ENCODE assay signal across 9 cellular contexts in the genomic region with DNA sequence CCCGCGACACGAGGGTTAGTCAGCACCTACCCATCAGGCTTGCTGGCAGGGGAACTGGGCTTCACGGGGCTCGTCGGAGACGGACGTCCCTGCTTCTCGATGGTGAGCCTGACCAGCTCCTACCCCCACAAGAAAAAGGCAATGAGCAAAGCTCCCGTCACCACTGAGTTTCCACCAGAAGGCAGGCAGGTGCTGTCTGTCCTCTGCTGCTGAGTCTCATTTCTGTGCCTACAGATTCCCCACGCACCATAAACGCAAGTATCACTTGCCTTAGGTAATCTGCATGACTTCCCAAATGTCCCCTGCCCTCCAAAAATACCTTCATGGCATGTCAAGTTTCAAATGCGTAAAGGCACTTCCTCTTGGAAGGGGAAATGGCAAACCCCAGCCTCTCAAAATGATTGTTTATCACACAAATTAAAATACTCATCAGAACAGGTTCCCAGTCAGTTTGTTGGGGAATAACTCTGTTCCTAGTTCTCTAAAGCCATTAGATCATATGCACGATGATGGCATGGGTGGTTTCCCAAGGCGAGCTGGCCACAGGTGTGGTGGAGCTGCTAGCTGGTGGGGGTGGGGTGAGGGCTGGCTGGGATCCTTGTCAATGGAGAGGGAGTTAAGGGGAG.
A peak's percentile ranks its signal among the peaks of the same experiment; 100 is the strongest.
DNase-seq lines count a peak whose midpoint lies in the region; ATAC-seq lines count a peak whose summit lies in the region.
"Had no signal": no experiment of that assay in that cellular context is flagged by ENCODE, and none has a peak within 500 bp of the region (broad histone marks: within the 10 kb centered on the region; RNA-seq: fewer than 3 reads in every experiment).

No MANE protein-coding gene starts in this region.

- peaks cover 50% of the 10 kb centered on the region for H3K36me3 Mint-ChIP-seq in T-helper 2 cell treated with Interferon-gamma antibody and Interleukin-4, amounts not matched to agents 5 μg/mL and 100 μg/mL, for 36 hours (ENCODE audit: low read depth)
- H3K36me3 Mint-ChIP-seq in activated T-helper 2 cell treated with anti-CD3 and anti-CD28 coated beads, Interferon-gamma antibody, Interleukin-2, Interleukin-4, amounts not matched to agents 10 μg/mL and 5 μg/mL and 100 μg/mL, durations not matched to agents 14 hours and 24 hours and 36 hours (ENCODE audit: low read depth) = peaks cover 74% of the 10 kb centered on the region

- ATAC-seq in HG02571 (IDR thresholded peaks at IDR 0.05; ENCODE audit: unreplicated experiment) (peak; percentile 50), GM19328 (IDR thresholded peaks at IDR 0.05; ENCODE audit: unreplicated experiment) (no peak)

- no peak overlapping the region for H3K4me3 ChIP-seq in skin epidermis

- peak overlapping the region; percentile 55 for H3K27ac Mint-ChIP-seq in T-helper 2 cell treated with Interferon-gamma antibody and Interleukin-4, amounts not matched to agents 5 μg/mL and 100 μg/mL, for 36 hours
- H3K27ac Mint-ChIP-seq in activated T-helper 2 cell treated with anti-CD3 and anti-CD28 coated beads, Interferon-gamma antibody, Interleukin-2, Interleukin-4, amounts not matched to agents 10 μg/mL and 5 μg/mL and 100 μg/mL, durations not matched to agents 14 hours and 24 hours and 36 hours = peak overlapping the region; percentile 56

- peaks cover 30% of the 10 kb centered on the region for H3K4me1 Mint-ChIP-seq in T-helper 2 cell treated with Interferon-gamma antibody and Interleukin-4, amounts not matched to agents 5 μg/mL and 100 μg/mL, for 36 hours (ENCODE audit: low read depth)
- peaks cover 41% of the 10 kb centered on the region for H3K4me1 Mint-ChIP-seq in activated T-helper 2 cell treated with anti-CD3 and anti-CD28 coated beads, Interferon-gamma antibody, Interleukin-2, Interleukin-4, amounts not matched to agents 10 μg/mL and 5 μg/mL and 100 μg/mL, durations not matched to agents 14 hours and 24 hours and 36 hours (ENCODE audit: low read depth)

- H3K27ac ChIP-seq in skin epidermis = peak overlapping the region in 11 of 21 experiments; percentile 19 to 87 (median 73)

- H3K27me3 Mint-ChIP-seq in T-helper 2 cell treated with Interferon-gamma antibody and Interleukin-4, amounts not matched to agents 5 μg/mL and 100 μg/mL, for 36 hours (ENCODE audit: low read depth) = no peaks in the 10 kb centered on the region
- H3K27me3 Mint-ChIP-seq in activated T-helper 2 cell treated with anti-CD3 and anti-CD28 coated beads, Interferon-gamma antibody, Interleukin-2, Interleukin-4, amounts not matched to agents 10 μg/mL and 5 μg/mL and 100 μg/mL, durations not matched to agents 14 hours and 24 hours and 36 hours (ENCODE audit: low read depth) = no peaks in the 10 kb centered on the region

- H3K9me3 Mint-ChIP-seq in T-helper 2 cell treated with Interferon-gamma antibody and Interleukin-4, amounts not matched to agents 5 μg/mL and 100 μg/mL, for 36 hours = no peaks in the 10 kb centered on the region
- no peaks in the 10 kb centered on the region for H3K9me3 Mint-ChIP-seq in activated T-helper 2 cell treated with anti-CD3 and anti-CD28 coated beads, Interferon-gamma antibody, Interleukin-2, Interleukin-4, amounts not matched to agents 10 μg/mL and 5 μg/mL and 100 μg/mL, durations not matched to agents 14 hours and 24 hours and 36 hours

- DNase-seq in T-helper 2 cell treated with Interferon-gamma antibody and Interleukin-4, amounts not matched to agents 5 μg/mL and 100 μg/mL, for 36 hours (ENCODE audit: low spot score) = no peak
- no peak for DNase-seq in T-helper 2 cell
- no peak for DNase-seq in activated T-helper 2 cell treated with anti-CD3 and anti-CD28 coated beads, Interferon-gamma antibody, Interleukin-2, Interleukin-4, amounts not matched to agents 10 μg/mL and 5 μg/mL and 100 μg/mL, durations not matched to agents 14 hours and 24 hours and 36 hours (ENCODE audit: low spot score)
- no peak for DNase-seq in OCI-M1 (lab: John Stamatoyannopoulos, UW)
- no peak for DNase-seq in foreskin melanocyte
- DNase-seq: amniotic stem cell had no signal

- no peak overlapping the region for H3K4me3 Mint-ChIP-seq in T-helper 2 cell treated with Interferon-gamma antibody and Interleukin-4, amounts not matched to agents 5 μg/mL and 100 μg/mL, for 36 hours
- no peak overlapping the region for H3K4me3 Mint-ChIP-seq in activated T-helper 2 cell treated with anti-CD3 and anti-CD28 coated beads, Interferon-gamma antibody, Interleukin-2, Interleukin-4, amounts not matched to agents 10 μg/mL and 5 μg/mL and 100 μg/mL, durations not matched to agents 14 hours and 24 hours and 36 hours (ENCODE audit: low read depth)

- intact Hi-C loops in activated T-helper 2 cell treated with anti-CD3 and anti-CD28 coated beads, Interferon-gamma antibody, Interleukin-2, Interleukin-4, amounts not matched to agents 10 μg/mL and 5 μg/mL and 100 μg/mL, durations not matched to agents 14 hours and 24 hours and 36 hours (cut with micrococcal nuclease) = no loop called here
